In the genomic region with DNA sequence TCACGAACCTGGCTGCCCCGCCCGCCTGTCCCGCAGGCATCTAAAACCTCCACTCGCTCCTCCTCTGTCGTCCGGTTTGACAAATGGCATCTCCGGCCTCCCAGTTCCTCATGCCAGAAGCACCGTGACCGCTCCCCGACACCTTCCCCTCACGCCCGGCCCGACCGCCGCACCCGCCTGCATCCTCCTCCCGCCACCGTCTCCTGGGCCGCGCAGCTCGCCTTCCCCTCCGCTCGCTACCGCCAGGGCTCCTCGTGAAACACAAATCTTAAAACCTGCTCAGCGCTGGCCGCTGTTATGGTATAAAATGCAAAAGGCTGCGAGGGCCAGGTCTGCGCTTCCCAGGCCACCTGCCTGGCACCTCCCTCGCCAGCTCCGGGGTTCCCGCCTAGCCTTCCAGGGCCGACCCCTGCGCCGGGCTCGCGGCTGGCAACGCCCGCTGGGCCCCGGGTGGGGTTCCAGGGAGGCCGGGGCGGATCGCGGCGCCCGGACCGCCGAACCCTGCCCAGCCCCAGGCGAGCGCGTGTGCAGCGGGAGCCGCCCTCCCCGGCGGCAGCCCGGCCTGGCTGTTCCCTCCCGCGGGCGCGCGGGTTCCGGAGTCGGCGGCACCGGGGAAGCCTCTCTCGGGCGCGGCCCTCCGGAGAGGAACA, we compare ENCODE assay signal across 1 cellular context.
TF ChIP-seq lines count a peak whose summit lies in the region.

No MANE protein-coding gene starts in this region.

TF ChIP-seq in GM23338, 12 proteins besides CTCF, POLR2A, EP300 and RAD21 (continued from another document):
- TF ChIP-seq ZNF462 (CRISPR knock-in tag; IDR thresholded peaks at IDR 0.05) = no peak
